Comparison of ENCODE assay signal across 21 cellular contexts in the genomic region with DNA sequence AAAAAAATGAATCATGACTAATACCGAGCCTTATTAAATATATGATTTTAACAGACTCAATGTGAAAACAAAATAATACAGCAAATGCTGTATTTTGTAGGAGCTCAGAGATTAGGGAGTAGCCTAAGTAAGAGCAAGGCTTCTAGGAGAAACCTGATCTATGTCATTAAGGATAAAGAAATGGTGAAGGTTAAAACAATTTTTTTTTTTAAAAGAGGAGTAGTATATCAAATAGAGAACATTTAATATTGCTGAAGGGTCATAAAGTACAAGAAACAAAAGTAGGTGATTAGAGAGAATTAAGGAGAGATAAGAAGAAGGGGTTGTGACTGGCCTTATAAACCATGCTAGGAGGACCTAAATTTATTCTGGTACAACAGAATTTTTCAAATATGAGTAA. TPM values are rescaled to one million over a fixed set of nuclear protein-coding genes. Genes with fewer than 3 reads are reported as not detected.
DNase-seq lines count a peak whose midpoint lies in the region; ATAC-seq, FAIRE-seq and TF ChIP-seq lines count a peak whose summit lies in the region.
"Had no signal": no experiment of that assay in that cellular context is flagged by ENCODE, and none has a peak within 500 bp of the region (broad histone marks: within the 10 kb centered on the region; RNA-seq: fewer than 3 reads in every experiment).

No MANE protein-coding gene starts in this region.

- intact Hi-C loops in naive thymus-derived CD4-positive, alpha-beta T cell (cut with micrococcal nuclease), result no loop called here
- intact Hi-C loops in A673 (cut with micrococcal nuclease; ENCODE audit: unreplicated experiment), result no loop called here

- H2AFZ ChIP-seq in astrocyte (ENCODE audit: low read depth, low read length), result no peak overlapping the region

- TF ChIP-seq CTCF in astrocyte (IDR thresholded peaks at IDR 0.05; ENCODE audit: insufficient read depth, low read depth, low read length) (no peak), A673 (conservative IDR thresholded peaks at IDR 0.05; ENCODE audit: low read depth, low read length) (no peak)

- peaks cover 71% of the 10 kb centered on the region for H4K20me1 ChIP-seq in astrocyte (ENCODE audit: insufficient read depth, low read length)

- POLR2A ChIA-PET in HEK293T (lab: Yijun Ruan, JAX), result no interaction called here
- POLR2A ChIA-PET in naive thymus-derived CD4-positive, alpha-beta T cell (lab: Charles Lee), result no interaction called here
- POLR2A ChIA-PET in A673 (lab: Charles Lee; ENCODE audit: low non-redundant PET), result no interaction called here

- H3K4me3 Mint-ChIP-seq in activated T-cell treated with anti-CD3 and anti-CD28 coated beads, Interleukin-2, amount 50 U/mL, for 72 hours, result no peak overlapping the region
- no peak overlapping the region for H3K4me3 Mint-ChIP-seq in activated T-cell treated with anti-CD3 and anti-CD28 coated beads, Interleukin-2, amount 50 U/mL, for 4 hours
- no peak overlapping the region for H3K4me3 Mint-ChIP-seq in astrocyte (ENCODE audit: unreplicated experiment)
- no peak overlapping the region for H3K4me3 Mint-ChIP-seq in naive thymus-derived CD4-positive, alpha-beta T cell
- H3K4me3 Mint-ChIP-seq: B cell had no signal

- peaks cover 0 to 4% of the 10 kb centered on the region in 2 donors for H3K36me3 Mint-ChIP-seq in activated T-cell treated with anti-CD3 and anti-CD28 coated beads, Interleukin-2, amount 50 U/mL, for 72 hours (ENCODE audit: insufficient read depth in 2 of 2)
- H3K36me3 Mint-ChIP-seq in activated T-cell treated with anti-CD3 and anti-CD28 coated beads, Interleukin-2, amount 50 U/mL, for 4 hours (ENCODE audit: insufficient read depth), result peaks cover 16% of the 10 kb centered on the region
- no peaks in the 10 kb centered on the region for H3K36me3 Mint-ChIP-seq in astrocyte (ENCODE audit: low read depth, unreplicated experiment)
- H3K36me3 Mint-ChIP-seq in naive thymus-derived CD4-positive, alpha-beta T cell, result peaks cover 0 to 36% (median 9%) of the 10 kb centered on the region in 5 donors

- no peaks in the 10 kb centered on the region for H3K36me3 ChIP-seq in astrocyte (ENCODE audit: insufficient read depth, low read length)
- H3K36me3 ChIP-seq in naive thymus-derived CD4-positive, alpha-beta T cell (ENCODE audit: control insufficient read depth in 2 of 3, insufficient read depth in 3 of 3, low read length in 3 of 3), result no peaks in the 10 kb centered on the region
- no peaks in the 10 kb centered on the region for H3K36me3 ChIP-seq in A673 (ENCODE audit: insufficient read depth, low read length, poor library complexity, severe bottlenecking)
- H3K36me3 ChIP-seq: HAP-1 had no signal

- H3K9me3 ChIP-seq in astrocyte (ENCODE audit: insufficient read depth, low read depth, low read length) (no peaks in the 10 kb centered on the region), A673 (ENCODE audit: low read depth, low read length, poor library complexity, severe bottlenecking) (no peaks in the 10 kb centered on the region)
- H3K9me3 ChIP-seq in naive thymus-derived CD4-positive, alpha-beta T cell (ENCODE audit: control insufficient read depth in 2 of 3, low read length in 3 of 3), result no peaks in the 10 kb centered on the region
- H3K9me3 ChIP-seq: HAP-1 had no signal

- CTCF ChIA-PET in HEK293T (lab: Yijun Ruan, JAX) (interaction anchor here (0.6 to 1.3 kb wide), 3 partner anchors 9 to 374 kb away, joined by 3 to 4 read pairs (median 4); no protein-coding TSS in a partner anchor), A673 (lab: Charles Lee) (no interaction called here)
- CTCF ChIA-PET in naive thymus-derived CD4-positive, alpha-beta T cell (lab: Charles Lee), result no interaction called here

- no peaks in the 10 kb centered on the region for H3K27me3 Mint-ChIP-seq in activated T-cell treated with anti-CD3 and anti-CD28 coated beads, Interleukin-2, amount 50 U/mL, for 72 hours (ENCODE audit: low read depth)
- no peaks in the 10 kb centered on the region for H3K27me3 Mint-ChIP-seq in activated T-cell treated with anti-CD3 and anti-CD28 coated beads, Interleukin-2, amount 50 U/mL, for 4 hours (ENCODE audit: low read depth)
- no peaks in the 10 kb centered on the region for H3K27me3 Mint-ChIP-seq in astrocyte (ENCODE audit: low read depth, unreplicated experiment)
- no peaks in the 10 kb centered on the region for H3K27me3 Mint-ChIP-seq in naive thymus-derived CD4-positive, alpha-beta T cell
- H3K27me3 Mint-ChIP-seq: B cell had no signal

- H3K9me3 Mint-ChIP-seq in activated T-cell treated with anti-CD3 and anti-CD28 coated beads, Interleukin-2, amount 50 U/mL, for 72 hours, result no peaks in the 10 kb centered on the region
- no peaks in the 10 kb centered on the region for H3K9me3 Mint-ChIP-seq in activated T-cell treated with anti-CD3 and anti-CD28 coated beads, Interleukin-2, amount 50 U/mL, for 4 hours
- H3K9me3 Mint-ChIP-seq in astrocyte (ENCODE audit: unreplicated experiment), result no peaks in the 10 kb centered on the region
- H3K9me3 Mint-ChIP-seq in naive thymus-derived CD4-positive, alpha-beta T cell, result peaks cover 0 to 3% (median 0%) of the 10 kb centered on the region in 11 donors

- peaks cover 92% of the 10 kb centered on the region for H3K79me2 ChIP-seq in astrocyte (ENCODE audit: insufficient read depth, low read length)

- H3K4me1 Mint-ChIP-seq in activated T-cell treated with anti-CD3 and anti-CD28 coated beads, Interleukin-2, amount 50 U/mL, for 72 hours (ENCODE audit: low read depth), result peaks cover 51% of the 10 kb centered on the region
- H3K4me1 Mint-ChIP-seq in activated T-cell treated with anti-CD3 and anti-CD28 coated beads, Interleukin-2, amount 50 U/mL, for 4 hours (ENCODE audit: low read depth), result peaks cover 72% of the 10 kb centered on the region
- peaks cover 49% of the 10 kb centered on the region for H3K4me1 Mint-ChIP-seq in astrocyte (ENCODE audit: low read depth, unreplicated experiment)
- peaks cover 18 to 92% (median 79%) of the 10 kb centered on the region in 7 donors for H3K4me1 Mint-ChIP-seq in naive thymus-derived CD4-positive, alpha-beta T cell

- no TSS peak for BruUV-seq in A673 (replicated peaks; lab: Mats Ljungman, UMichigan)

- H3K9ac ChIP-seq in astrocyte (ENCODE audit: low read length), result no peak overlapping the region

- peaks cover 12% of the 10 kb centered on the region for H3K4me1 ChIP-seq in astrocyte (ENCODE audit: insufficient read depth, low read length)
- H3K4me1 ChIP-seq in naive thymus-derived CD4-positive, alpha-beta T cell (ENCODE audit: control insufficient read depth in 2 of 2, insufficient read depth in 2 of 2, low read length in 2 of 2), result peaks cover 3 to 11% of the 10 kb centered on the region in 2 donors
- peaks cover 14% of the 10 kb centered on the region for H3K4me1 ChIP-seq in A673 (ENCODE audit: insufficient read depth, low read length, poor library complexity, severe bottlenecking)
- H3K4me1 ChIP-seq: HAP-1 had no signal

- H3K27ac ChIP-seq in astrocyte (ENCODE audit: low read depth, low read length) (no peak overlapping the region), A673 (ENCODE audit: low read depth, low read length, poor library complexity, severe bottlenecking) (no peak overlapping the region)
- peak overlapping the region; percentile 8 for H3K27ac ChIP-seq in naive thymus-derived CD4-positive, alpha-beta T cell (ENCODE audit: low read depth, low read length)

- no peak overlapping the region for H3K4me3 ChIP-seq in astrocyte (ENCODE audit: insufficient read depth, low read depth, low read length)
- no peak overlapping the region for H3K4me3 ChIP-seq in naive thymus-derived CD4-positive, alpha-beta T cell (ENCODE audit: low read length)
- H3K4me3 ChIP-seq in A673 (ENCODE audit: low read depth, low read length, poor library complexity, severe bottlenecking), result no peak overlapping the region
- H3K4me3 ChIP-seq: HAP-1, MG63 had no signal

- no peak for FAIRE-seq in astrocyte (lab: Jason Lieb, UNC)
- FAIRE-seq: G401.6 had no signal

- H3K27ac Mint-ChIP-seq in activated T-cell treated with anti-CD3 and anti-CD28 coated beads, Interleukin-2, amount 50 U/mL, for 72 hours, result peak overlapping the region; percentile 78
- H3K27ac Mint-ChIP-seq in astrocyte (ENCODE audit: unreplicated experiment), result peak overlapping the region; percentile 37
- H3K27ac Mint-ChIP-seq in naive thymus-derived CD4-positive, alpha-beta T cell, result no peak overlapping the region
- H3K27ac Mint-ChIP-seq: B cell had no signal

- no peak overlapping the region for H3K4me2 ChIP-seq in astrocyte (ENCODE audit: low read length)

- no peak for DNase-seq in activated T-cell treated with anti-CD3 and anti-CD28 coated beads, Interleukin-2, amount 50 U/mL, for 72 hours
- no peak for DNase-seq in activated T-cell treated with anti-CD3 and anti-CD28 coated beads, Interleukin-2, amount 50 U/mL, for 4 hours
- DNase-seq in HEK293T (ENCODE audit: extremely low spot score), result no peak
- no peak for DNase-seq in astrocyte (ENCODE audit: low read depth)
- no peak for DNase-seq in naive thymus-derived CD4-positive, alpha-beta T cell
- no peak for DNase-seq in A673 (ENCODE audit: low spot score)
- DNase-seq in DMS153 (lab: John Stamatoyannopoulos, UW), result no peak
- DNase-seq in activated CD4-positive, alpha-beta T cell treated with anti-CD3 and anti-CD28 coated beads for 48 hours, result no peak
- DNase-seq: 8988T, COR-L47, DMS 273 treated with DMSO at 0.1 percent for 48 hours, Kasumi-1, MG63, NCI-H1048, NCI-H1436, NCI-H2029, NCI-H82, SHP77 had no signal

- H3K27me3 ChIP-seq in astrocyte (ENCODE audit: insufficient read depth, low read length) (no peaks in the 10 kb centered on the region), A673 (replicated peaks; ENCODE audit: insufficient read depth, low read depth, low read length, poor library complexity) (no peaks in the 10 kb centered on the region)
- H3K27me3 ChIP-seq in naive thymus-derived CD4-positive, alpha-beta T cell (ENCODE audit: control insufficient read depth in 2 of 2, insufficient read depth in 2 of 2, low read length in 2 of 2), result no peaks in the 10 kb centered on the region
- H3K27me3 ChIP-seq: MG63 had no signal

- ATAC-seq in activated T-cell treated with anti-CD3 and anti-CD28 coated beads, Interleukin-2, amount 50 U/mL, for 72 hours (replicated peaks in 1 of 2), result no peak
- no peak for ATAC-seq in activated T-cell treated with anti-CD3 and anti-CD28 coated beads, Interleukin-2, amount 50 U/mL, for 4 hours
- no peak for ATAC-seq in naive thymus-derived CD4-positive, alpha-beta T cell

TF ChIP-seq in HEK293T, 16 proteins besides CTCF, POLR2A, EP300 and RAD21:
- no peak for TF ChIP-seq SP1 (IDR thresholded peaks at IDR 0.05)
- TF ChIP-seq ZNF384 (IDR thresholded peaks at IDR 0.05), result peak; percentile 6; the same call in 1 of the 2 replicates

RNA-seq across cellular contexts. Expression of gene PPP1R12A, which starts 39.1 kb away (rescaled TPM):
- total RNA-seq in activated T-cell treated with anti-CD3 and anti-CD28 coated beads, Interleukin-2, amount 50 U/mL, for 72 hours, result 10 to 100 TPM; 66.6 to 67.5 TPM
- 10 to 100 TPM; 51.0 to 62.5 (median 56.8) TPM for total RNA-seq in activated T-cell treated with anti-CD3 and anti-CD28 coated beads, Interleukin-2, amount 50 U/mL, for 4 hours
- total RNA-seq in astrocyte (113 and 115 TPM in 2 replicates), A673 (2021) (80.8 and 81.2 TPM in 2 replicates)
- 100 to 1,000 TPM in 3 of 5 experiments, 10 to 100 TPM in 2; 72.7 to 111 (median 103) TPM for total RNA-seq in naive thymus-derived CD4-positive, alpha-beta T cell
- polyA plus RNA-seq in naive thymus-derived CD4-positive, alpha-beta T cell, result 10 to 100 TPM; 74.4 to 92.8 TPM

Comparison
In these comparisons a context has a peak if more than half of its experiments do, and no peak if none do; other contexts are left out.
1. H3K27ac Mint-ChIP-seq: peak in activated T-cell treated with anti-CD3 and anti-CD28 coated beads, Interleukin-2, amount 50 U/mL, for 72 hours (single experiment) and astrocyte (single experiment); none in naive thymus-derived CD4-positive, alpha-beta T cell (0 of 9).